In genomic region chr10:13917791-13918190, GRCh38 we compare ENCODE assay signal across 24 cellular contexts.
A peak's percentile ranks its signal among the peaks of the same experiment; 100 is the strongest.
DNase-seq lines count a peak whose midpoint lies in the region; ATAC-seq, FAIRE-seq and TF ChIP-seq lines count a peak whose summit lies in the region.
"Had no signal": no experiment of that assay in that cellular context is flagged by ENCODE, and none has a peak within 500 bp of the region (broad histone marks: within the 10 kb centered on the region; RNA-seq: fewer than 3 reads in every experiment).

No MANE protein-coding gene starts in this region.

- no peak for TF ChIP-seq POLR2A in H1 (IDR thresholded peaks at IDR 0.05; ENCODE audit: control extremely low read depth in 1 of 2, low read depth in 2 of 2, low read length in 2 of 2)

- no peak overlapping the region for H3K27ac ChIP-seq in H1 (ENCODE audit: low read depth, low read length)
- H3K27ac ChIP-seq: BLaER1 had no signal

- H3K18ac ChIP-seq in H1 (ENCODE audit: extremely low read depth, low read length), result no peak overlapping the region

- no peaks in the 10 kb centered on the region for H3K79me1 ChIP-seq in H1 (ENCODE audit: low read depth, low read length)

- H2BK120ac ChIP-seq in H1 (replicated peaks; ENCODE audit: low read depth, low read length), result no peak overlapping the region

- H4K91ac ChIP-seq in H1 (replicated peaks; ENCODE audit: insufficient read length, low read length), result no peak overlapping the region

- no peak overlapping the region for H2BK20ac ChIP-seq in H1 (ENCODE audit: low read length)

- H3K79me2 ChIP-seq in H1 (ENCODE audit: control insufficient read depth in 1 of 2, insufficient read depth in 2 of 2, low read length in 2 of 2), result no peaks in the 10 kb centered on the region

- no peak for ATAC-seq in HG02884 (IDR thresholded peaks at IDR 0.05; ENCODE audit: unreplicated experiment)
- ATAC-seq: Panc1 had no signal

- CTCF ChIA-PET in H1 (lab: Charles Lee; ENCODE audit: partially characterized antibody), result no interaction called here

- H3K23ac ChIP-seq in H1 (ENCODE audit: insufficient read length), result no peak overlapping the region

- no peak overlapping the region for H3K14ac ChIP-seq in H1 (ENCODE audit: insufficient read length)

- DNase-seq in HTR-8/SVneo (ENCODE audit: insufficient read length, low spot score), result peak; percentile 17
- no peak for DNase-seq in H1 (ENCODE audit: low read depth in 1 of 2, low spot score in 2 of 2)
- no peak for DNase-seq in nephron progenitor cell
- DNase-seq in ureter (ENCODE audit: low spot score), result no peak
- no peak for DNase-seq in iPS-NIHi11 (ENCODE audit: low spot score)
- DNase-seq in head of caudate nucleus, result no peak
- DNase-seq: ACHN; Caco-2; CD4-positive, alpha-beta T cell; DMS153; KG1; NCI-H1092 treated with DMSO at 0.1 percent for 48 hours; NCI-H146; NCI-H2029; NCI-H345; NCI-H524 treated with DMSO at 0.1 percent for 48 hours; NCI-H82; SIG-M5; SK-N-SH had no signal

- no peak overlapping the region for H4K5ac ChIP-seq in H1 (ENCODE audit: insufficient read length, low read depth, low read length)

- H3K36me3 Mint-ChIP-seq in nephron progenitor cell (ENCODE audit: low read depth), result no peaks in the 10 kb centered on the region

- no peak overlapping the region for H4K8ac ChIP-seq in H1 (ENCODE audit: extremely low read depth, insufficient read depth, low read length)

- 90% methylated on average over 3 of the region's 3 CpGs; no CpG with 5 or more reads in 1 of the 2 experiments for WGBS in H1 (ENCODE audit: extremely low coverage in 1 of 2, insufficient coverage in 1 of 2, insufficient read length in 1 of 2, insufficient replicate concordance in 2 of 2, low coverage in 1 of 2, low lambda C conversion rate in 2 of 2, missing lambda C conversion rate in 1 of 2), 2 experiments

- no peak overlapping the region for H3K56ac ChIP-seq in H1 (replicated peaks; ENCODE audit: insufficient read length, low read depth, low read length)

- H3K4me1 ChIP-seq in H1 (replicated peaks in 1 of 4; ENCODE audit: control insufficient read depth in 3 of 4, insufficient read depth in 4 of 4, low read length in 3 of 4), result peaks cover 0 to 2% (median 0%) of the 10 kb centered on the region in 4 experiments; a peak in 1 of 7 replicates
- H3K4me1 ChIP-seq: Caco-2 had no signal

- H2BK12ac ChIP-seq in H1 (ENCODE audit: low read depth, low read length), result no peak overlapping the region

- H3K4me1 Mint-ChIP-seq in nephron progenitor cell, result peaks cover 65% of the 10 kb centered on the region

- no peak for FAIRE-seq in HTR-8/SVneo (lab: Jason Lieb, UNC)
- no peak for FAIRE-seq in H1 (lab: Jason Lieb, UNC)
- FAIRE-seq: GM12892, GM19239 had no signal

- H3K9ac ChIP-seq in H1 (replicated peaks in 1 of 4; ENCODE audit: extremely low read depth in 1 of 4, low read depth in 3 of 4, low read length in 3 of 4), result no peak overlapping the region
- H3K9ac ChIP-seq: BLaER1, SK-N-SH had no signal

- intact Hi-C loops in head of caudate nucleus (cut with DNase I), result no loop called here

- no peaks in the 10 kb centered on the region for H3K23me2 ChIP-seq in H1 (ENCODE audit: low read depth, low read length)

- no peak overlapping the region for H3K4me2 ChIP-seq in H1 (ENCODE audit: insufficient read depth in 1 of 2, low read depth in 2 of 2, low read length in 2 of 2)
- H3K4me2 ChIP-seq: BLaER1, SK-N-SH had no signal

- H3K27me3 ChIP-seq in H1 (replicated peaks in 1 of 4; ENCODE audit: control insufficient read depth in 3 of 4, extremely low read depth in 1 of 4, insufficient read depth in 3 of 4, low read length in 3 of 4), result no peaks in the 10 kb centered on the region
- H3K27me3 ChIP-seq: BLaER1 had no signal

- H3K36me3 ChIP-seq in H1 (ENCODE audit: control insufficient read depth in 2 of 4, insufficient read depth in 4 of 4, low read length in 3 of 4), result no peaks in the 10 kb centered on the region
- H3K36me3 ChIP-seq: BLaER1 had no signal

- no peak overlapping the region for H3K4me3 ChIP-seq in H1 (ENCODE audit: extremely low read depth in 1 of 4, insufficient read depth in 2 of 4, low read depth in 3 of 4, low read length in 4 of 4)
- H3K4me3 ChIP-seq: BLaER1 had no signal

- no peaks in the 10 kb centered on the region for H3K9me3 Mint-ChIP-seq in nephron progenitor cell
- H3K9me3 Mint-ChIP-seq: CD4-positive, alpha-beta T cell had no signal

- no peaks in the 10 kb centered on the region for H4K20me1 ChIP-seq in H1 (replicated peaks in 1 of 2; ENCODE audit: control insufficient read depth in 1 of 2, insufficient read depth in 2 of 2, low read length in 2 of 2)
- H4K20me1 ChIP-seq: BLaER1 had no signal

- TF ChIP-seq CTCF in H1 (IDR thresholded peaks at IDR 0.05; ENCODE audit: control extremely low read depth in 1 of 3, insufficient read depth in 1 of 3, low read depth in 1 of 3, low read length in 3 of 3) (no peak), nephron progenitor cell (IDR thresholded peaks at IDR 0.05) (no peak)

- H3K27me3 Mint-ChIP-seq in nephron progenitor cell (ENCODE audit: low read depth, poor library complexity), result no peaks in the 10 kb centered on the region
- H3K27me3 Mint-ChIP-seq: CD4-positive, alpha-beta T cell had no signal

- POLR2A ChIA-PET in H1 (lab: Charles Lee; ENCODE audit: partially characterized antibody), result no interaction called here

- H3K9me3 ChIP-seq in H1 (ENCODE audit: insufficient read depth in 2 of 2, low read depth in 1 of 2, low read length in 1 of 2), result no peaks in the 10 kb centered on the region
- H3K9me3 ChIP-seq: BLaER1, Caco-2, SK-N-SH had no signal

- H3K4me3 Mint-ChIP-seq in nephron progenitor cell, result no peak overlapping the region
- H3K4me3 Mint-ChIP-seq: CD4-positive, alpha-beta T cell had no signal

- no peak overlapping the region for H3K4ac ChIP-seq in H1 (replicated peaks; ENCODE audit: insufficient read length, low read depth, low read length)

- H2AFZ ChIP-seq in H1 (ENCODE audit: low read length), result no peak overlapping the region

- H2AK5ac ChIP-seq in H1 (ENCODE audit: low read depth, low read length), result no peak overlapping the region

- peak overlapping the region; percentile 12 for H3K27ac Mint-ChIP-seq in nephron progenitor cell
- H3K27ac Mint-ChIP-seq: CD4-positive, alpha-beta T cell had no signal

- no peak overlapping the region for H2BK5ac ChIP-seq in H1 (ENCODE audit: low read depth, low read length)

- TF ChIP-seq EP300 in H1 (IDR thresholded peaks at IDR 0.05; ENCODE audit: borderline replicate concordance in 1 of 2, low read depth in 2 of 2, low read length in 2 of 2), result no peak

- TF ChIP-seq RAD21 in H1 (IDR thresholded peaks at IDR 0.05 in 1 of 2, conservative IDR thresholded peaks at IDR 0.05 in 1 of 2; ENCODE audit: low read depth in 2 of 2, low read length in 2 of 2), result no peak

- H2BK15ac ChIP-seq in H1 (ENCODE audit: low read length), result peak overlapping the region; percentile 1; the same call in 1 of the 2 replicates

TF ChIP-seq in H1, 55 proteins besides CTCF, POLR2A, EP300 and RAD21:
- TF ChIP-seq TBP (IDR thresholded peaks at IDR 0.05; ENCODE audit: low read depth, low read length) (no peak), RXRA (IDR thresholded peaks at IDR 0.05; ENCODE audit: insufficient read depth, low read depth, low read length) (no peak), ATF3 (IDR thresholded peaks at IDR 0.05; ENCODE audit: insufficient read depth, low read depth, low read length) (no peak), MAX (IDR thresholded peaks at IDR 0.05) (no peak), BCL11A (IDR thresholded peaks at IDR 0.05; ENCODE audit: low read depth in 2 of 2, low read length in 2 of 2) (no peak), KDM4A (IDR thresholded peaks at IDR 0.05; ENCODE audit: low read depth, low read length, severe bottlenecking) (no peak)
TF ChIP-seq in H1: peak in this region for 0.
